ENCODE assay signal across 13 cellular contexts in genomic region chr7:693280-693679, GRCh38. TPM values are rescaled to one million over a fixed set of nuclear protein-coding genes. Genes with fewer than 3 reads are reported as not detected.
DNase-seq lines count a peak whose midpoint lies in the region; ATAC-seq and TF ChIP-seq lines count a peak whose summit lies in the region.
"Had no signal": no experiment of that assay in that cellular context is flagged by ENCODE, and none has a peak within 500 bp of the region (broad histone marks: within the 10 kb centered on the region; RNA-seq: fewer than 3 reads in every experiment).

No MANE protein-coding gene starts in this region.

- no peak overlapping the region for H4K5ac ChIP-seq in IMR-90 (ENCODE audit: low read depth, low read length)

- peaks cover 47% of the 10 kb centered on the region for H3K36me3 Mint-ChIP-seq in WTC11
- peaks cover 18% of the 10 kb centered on the region for H3K36me3 Mint-ChIP-seq in activated T-cell treated with anti-CD3 and anti-CD28 coated beads, Interleukin-2, amount 50 U/mL, for 4 hours (ENCODE audit: insufficient read depth)

- no peak for TF ChIP-seq POLR2A in IMR-90 (IDR thresholded peaks at IDR 0.05; ENCODE audit: low read depth, low read length)
- no peak for TF ChIP-seq POLR2A in sigmoid colon (IDR thresholded peaks at IDR 0.05)
- TF ChIP-seq POLR2A in prostate gland (IDR thresholded peaks at IDR 0.05) = no peak

- H3K27me3 Mint-ChIP-seq in WTC11 (ENCODE audit: low read depth) = no peaks in the 10 kb centered on the region
- no peaks in the 10 kb centered on the region for H3K27me3 Mint-ChIP-seq in activated T-cell treated with anti-CD3 and anti-CD28 coated beads, Interleukin-2, amount 50 U/mL, for 4 hours (ENCODE audit: low read depth)
- H3K27me3 Mint-ChIP-seq: CD4-positive, alpha-beta memory T cell had no signal

- H2BK120ac ChIP-seq in IMR-90 (ENCODE audit: low read depth, low read length) = no peak overlapping the region

- H3K4ac ChIP-seq in IMR-90 (ENCODE audit: low read depth, low read length) = no peak overlapping the region

- BruUV-seq in IMR-90 (replicated peaks; lab: Mats Ljungman, UMichigan) = no TSS peak

- H4K20me1 ChIP-seq in IMR-90 (ENCODE audit: insufficient read depth, low read length) = no peaks in the 10 kb centered on the region

- TF ChIP-seq EP300 in sigmoid colon (IDR thresholded peaks at IDR 0.05) = no peak

- CTCF ChIA-PET in IMR-90 (lab: Yijun Ruan, JAX) = no interaction called here
- CTCF ChIA-PET in WTC11 (lab: Charles Lee) = interaction anchor here (0.6 to 1.4 kb wide), 2 partner anchors 28 to 94 kb away, joined by 3 to 5 read pairs; no protein-coding TSS in a partner anchor

- no peak for TF ChIP-seq RAD21 in IMR-90 (IDR thresholded peaks at IDR 0.05; ENCODE audit: low read length)

- H3K18ac ChIP-seq in IMR-90 (ENCODE audit: low read depth, low read length) = no peak overlapping the region

- H3K9me3 ChIP-seq in IMR-90 (ENCODE audit: control insufficient read depth, insufficient read depth, low read length) = peaks cover 5% of the 10 kb centered on the region
- peaks cover 0 to 8% (median 4%) of the 10 kb centered on the region in 4 donors for H3K9me3 ChIP-seq in sigmoid colon
- no peaks in the 10 kb centered on the region for H3K9me3 ChIP-seq in prostate gland
- H3K9me3 ChIP-seq: BE2C had no signal

- H3K9me1 ChIP-seq in IMR-90 (ENCODE audit: insufficient read depth, low read length) = 0 out of 2 replicates have a peak, but pooled peaks cover 2% of the 10 kb centered on the region

- POLR2A ChIA-PET in IMR-90 (lab: Charles Lee; ENCODE audit: unreplicated experiment) (no interaction called here), WTC11 (lab: Charles Lee) (no interaction called here)

- H3K27ac Mint-ChIP-seq in WTC11 = peak overlapping the region; percentile 46; the same call in 1 of the 2 replicates
- H3K27ac Mint-ChIP-seq: CD4-positive, alpha-beta memory T cell had no signal

- TF ChIP-seq CTCF in IMR-90 (conservative IDR thresholded peaks at IDR 0.05; ENCODE audit: low read depth, low read length) = no peak
- no peak for TF ChIP-seq CTCF in WTC11 (IDR thresholded peaks at IDR 0.05)
- TF ChIP-seq CTCF in sigmoid colon (IDR thresholded peaks at IDR 0.05) = no peak
- TF ChIP-seq CTCF in prostate gland (IDR thresholded peaks at IDR 0.05) = no peak

- no peak overlapping the region for H2BK15ac ChIP-seq in IMR-90 (ENCODE audit: low read depth, low read length)

- dilution Hi-C loops in IMR-90 (cut with HindIII; ENCODE audit: low sequenced_read_pairs, unreplicated experiment) = no loop called here

- no peak overlapping the region for H3K4me2 ChIP-seq in IMR-90 (ENCODE audit: low read depth, low read length)

- H4K8ac ChIP-seq in IMR-90 (ENCODE audit: low read depth in 2 of 2, low read length in 2 of 2) = no peak overlapping the region

- no peaks in the 10 kb centered on the region for H3K79me1 ChIP-seq in IMR-90 (ENCODE audit: low read depth in 1 of 2, low read length in 2 of 2)

- H3K4me3 Mint-ChIP-seq in WTC11 = no peak overlapping the region
- H3K4me3 Mint-ChIP-seq in activated T-cell treated with anti-CD3 and anti-CD28 coated beads, Interleukin-2, amount 50 U/mL, for 4 hours = no peak overlapping the region

- H3K9me3 Mint-ChIP-seq in WTC11 = peaks cover 17% of the 10 kb centered on the region
- H3K9me3 Mint-ChIP-seq in activated T-cell treated with anti-CD3 and anti-CD28 coated beads, Interleukin-2, amount 50 U/mL, for 4 hours = peaks cover 6% of the 10 kb centered on the region

- H3K4me3 ChIP-seq in IMR-90 (ENCODE audit: insufficient read depth, low read depth, low read length) (no peak overlapping the region), sigmoid colon (no peak overlapping the region), prostate gland (no peak overlapping the region)
- H3K4me3 ChIP-seq: HAP-1 had no signal

- H3K27ac ChIP-seq in IMR-90 (ENCODE audit: insufficient read depth, low read length) (no peak overlapping the region), sigmoid colon (no peak overlapping the region), prostate gland (no peak overlapping the region)
- H3K27ac ChIP-seq: C4-2B had no signal

- in situ Hi-C loops in IMR-90 (cut with MboI; ENCODE audit: low sequenced_read_pairs) = no loop called here

- no peak for ATAC-seq in IMR-90 (ENCODE audit: low read depth)
- no peak for ATAC-seq in WTC11
- no peak for ATAC-seq in activated T-cell treated with anti-CD3 and anti-CD28 coated beads, Interleukin-2, amount 50 U/mL, for 4 hours
- no peak for ATAC-seq in GM21447 (IDR thresholded peaks at IDR 0.05; ENCODE audit: unreplicated experiment)

- H3K27me3 ChIP-seq in IMR-90 (ENCODE audit: control insufficient read depth, insufficient read depth, low read length) (no peaks in the 10 kb centered on the region), sigmoid colon (no peaks in the 10 kb centered on the region), prostate gland (replicated peaks; ENCODE audit: insufficient read depth) (no peaks in the 10 kb centered on the region)
- H3K27me3 ChIP-seq: BE2C had no signal

- H3K4me1 Mint-ChIP-seq in WTC11 = no peaks in the 10 kb centered on the region
- no peaks in the 10 kb centered on the region for H3K4me1 Mint-ChIP-seq in activated T-cell treated with anti-CD3 and anti-CD28 coated beads, Interleukin-2, amount 50 U/mL, for 4 hours (ENCODE audit: low read depth)

- no peak overlapping the region for H3K23ac ChIP-seq in IMR-90 (ENCODE audit: low read depth, low read length)

- intact Hi-C loops in IMR-90 (cut with micrococcal nuclease) = no loop called here
- intact Hi-C loops in sigmoid colon (cut with DNase I) = no loop called here
- intact Hi-C loops in prostate gland (cut with DNase I) = no loop called here

- H3K56ac ChIP-seq in IMR-90 (ENCODE audit: extremely low read depth, insufficient read depth, low read length) = no peak overlapping the region

- DNase-seq in IMR-90 = no peak
- DNase-seq in WTC11 (ENCODE audit: low spot score) = peak; percentile 4
- peak; percentile 37 for DNase-seq in islet precursor cell
- DNase-seq in sigmoid colon = peak; percentile 42
- no peak for DNase-seq in activated T-cell treated with anti-CD3 and anti-CD28 coated beads, Interleukin-2, amount 50 U/mL, for 4 hours
- DNase-seq in prostate gland (ENCODE audit: low spot score) = no peak
- DNase-seq: BE2C; CD4-positive, alpha-beta memory T cell; DND-41; GDM1 had no signal

- H3K9ac ChIP-seq in IMR-90 (ENCODE audit: low read depth, low read length) = no peak overlapping the region

- peak overlapping the region; percentile 61 for H2AK9ac ChIP-seq in IMR-90 (replicated peaks; ENCODE audit: low read depth, low read length, poor library complexity)

- no peak overlapping the region for H2AFZ ChIP-seq in IMR-90 (replicated peaks; ENCODE audit: low read length, poor library complexity)

- H2AK5ac ChIP-seq in IMR-90 (ENCODE audit: low read depth, low read length) = peak overlapping the region; percentile 33; the same call in 1 of the 2 replicates

- H4K91ac ChIP-seq in IMR-90 (ENCODE audit: insufficient read depth, low read depth, low read length) = no peak overlapping the region

- 89% methylated on average over 17 of the region's 22 CpGs; no CpG with 5 or more reads in 1 of the 2 experiments for WGBS in IMR-90 (ENCODE audit: extremely low coverage in 2 of 2, insufficient read length in 1 of 2), 2 experiments
- WGBS in sigmoid colon, 2 donors = 94 to 98% methylated on average over 22 of the region's 22 CpGs
- 96% methylated on average over 22 of the region's 22 CpGs for WGBS in prostate gland

- H2BK20ac ChIP-seq in IMR-90 (ENCODE audit: low read depth, low read length) = no peak overlapping the region

- no peak overlapping the region for H3K14ac ChIP-seq in IMR-90 (replicated peaks; ENCODE audit: low read depth, low read length)

- H3K36me3 ChIP-seq in IMR-90 (ENCODE audit: control insufficient read depth, insufficient read depth, low read length) = no peaks in the 10 kb centered on the region
- H3K36me3 ChIP-seq in sigmoid colon = no peaks in the 10 kb centered on the region
- H3K36me3 ChIP-seq in prostate gland = no peaks in the 10 kb centered on the region
- H3K36me3 ChIP-seq: BE2C, HAP-1 had no signal

- H3K4me1 ChIP-seq in IMR-90 (ENCODE audit: control insufficient read depth, insufficient read depth, low read length) = peaks cover 4% of the 10 kb centered on the region; the same call in 1 of the 2 replicates
- H3K4me1 ChIP-seq in sigmoid colon = no peaks in the 10 kb centered on the region
- H3K4me1 ChIP-seq in prostate gland (replicated peaks) = no peaks in the 10 kb centered on the region
- H3K4me1 ChIP-seq: BE2C, HAP-1 had no signal

- H2BK5ac ChIP-seq in IMR-90 (ENCODE audit: low read depth, low read length, poor library complexity, severe bottlenecking) = no peak overlapping the region

TF ChIP-seq in IMR-90, 13 proteins besides CTCF, POLR2A, EP300 and RAD21:
- TF ChIP-seq BHLHE40 (IDR thresholded peaks at IDR 0.05; ENCODE audit: low read depth, low read length) = no peak

RNA-seq across cellular contexts. Expression of gene DNAAF5, which starts 33.2 kb away (rescaled TPM):
- 12.4 and 13.9 TPM in 2 replicates for total RNA-seq in IMR-90 (2012; rRNA removed)
- 32.6 and 36.1 TPM in 2 replicates for polyA plus RNA-seq in IMR-90 (2012; rRNA removed)
- 31.6 and 49.2 TPM in 2 replicates for polyA plus RNA-seq in IMR-90 (2012; cell fraction: cytosol; rRNA removed)
- 25.7 and 57.6 TPM in 2 replicates for polyA plus RNA-seq in IMR-90 (2012; cell fraction: nucleus; rRNA removed; ENCODE audit: low replicate concordance)
- total RNA-seq in WTC11 (2021) = 55.5 to 62.2 TPM (median 56.0 TPM) in 3 replicates
- total RNA-seq in sigmoid colon = 10 to 100 TPM; 13.2 to 25.4 (median 16.0) TPM
- 10 to 100 TPM in 1 of 3 donors, 1 to 10 TPM in 2; 7.8 to 23.4 (median 9.7) TPM for polyA plus RNA-seq in sigmoid colon
- total RNA-seq in activated T-cell treated with anti-CD3 and anti-CD28 coated beads, Interleukin-2, amount 50 U/mL, for 4 hours = 10 to 100 TPM; 52.3 to 69.3 (median 52.3) TPM
- 10 to 100 TPM; 30.8 to 52.0 TPM for total RNA-seq in prostate gland

RNA-seq across cellular contexts. Expression of gene PRKAR1B, which starts 33.8 kb away (rescaled TPM):
- total RNA-seq in IMR-90 (2012; rRNA removed) (14.7 and 15.2 TPM in 2 replicates), WTC11 (2021) (40.8 to 44.1 TPM (median 43.6 TPM) in 3 replicates), sigmoid colon (10 to 100 TPM in 3 of 4 donors, 1 to 10 TPM in 1; 9.7 to 26.6 (median 10.9) TPM), prostate gland (10 to 100 TPM; 20.2 to 44.8 TPM)
- polyA plus RNA-seq in IMR-90 (2012; rRNA removed) (19.8 and 20.2 TPM in 2 replicates), sigmoid colon (10 to 100 TPM in 2 of 3 donors, 1 to 10 TPM in 1; 9.5 to 20.4 (median 12.6) TPM)
- polyA plus RNA-seq in IMR-90 (2012; cell fraction: cytosol; rRNA removed) = 12.5 and 20.6 TPM in 2 replicates
- polyA plus RNA-seq in IMR-90 (2012; cell fraction: nucleus; rRNA removed; ENCODE audit: low replicate concordance) = 21.9 and 29.1 TPM in 2 replicates
- total RNA-seq in activated T-cell treated with anti-CD3 and anti-CD28 coated beads, Interleukin-2, amount 50 U/mL, for 4 hours = 10 to 100 TPM; 38.8 to 58.6 (median 49.9) TPM

Comparison
In these comparisons a context has a peak if more than half of its experiments do, and no peak if none do; other contexts are left out.
1. DNase-seq: peak in WTC11 (single experiment), islet precursor cell (single experiment) and sigmoid colon (single experiment); none in IMR-90 (single experiment), activated T-cell treated with anti-CD3 and anti-CD28 coated beads, Interleukin-2, amount 50 U/mL, for 4 hours (single experiment) and prostate gland (single experiment).